ENCODE assay signal across 19 cellular contexts in genomic region chr9:113515862-113516261, GRCh38. TPM values are rescaled to one million over a fixed set of nuclear protein-coding genes. Genes with fewer than 3 reads are reported as not detected.
DNase-seq lines count a peak whose midpoint lies in the region; ATAC-seq lines count a peak whose summit lies in the region.
"Had no signal": no experiment of that assay in that cellular context is flagged by ENCODE, and none has a peak within 500 bp of the region (broad histone marks: within the 10 kb centered on the region; RNA-seq: fewer than 3 reads in every experiment).

No MANE protein-coding gene starts in this region.

- no peak overlapping the region for H2BK12ac ChIP-seq in mesenchymal stem cell (ENCODE audit: low read length in 2 of 2)

- H3K4me1 ChIP-seq in CD4-positive, CD25-positive, alpha-beta regulatory T cell (ENCODE audit: control insufficient read depth, insufficient read depth, low read length, poor library complexity, severe bottlenecking) = peaks cover 86% of the 10 kb centered on the region
- H3K4me1 ChIP-seq in CD8-positive, alpha-beta memory T cell (ENCODE audit: insufficient read depth, low read length) = peaks cover 98% of the 10 kb centered on the region
- H3K4me1 ChIP-seq in mesenchymal stem cell (ENCODE audit: control insufficient read depth, insufficient read depth, low read depth, low read length) = peaks cover 31% of the 10 kb centered on the region
- H3K4me1 ChIP-seq: prostate gland, testis had no signal

- in situ Hi-C loops in G401 (cut with HindIII; ENCODE audit: low sequenced_read_pairs) = no loop called here

- H4K8ac ChIP-seq in mesenchymal stem cell (ENCODE audit: low read length) = no peak overlapping the region

- WGBS in mesenchymal stem cell = 33% methylated on average over 4 of the region's 4 CpGs

- no peak overlapping the region for H3K18ac ChIP-seq in mesenchymal stem cell (ENCODE audit: low read depth in 1 of 2, low read length in 2 of 2)

- no peak overlapping the region for H3K4ac ChIP-seq in mesenchymal stem cell (ENCODE audit: low read depth in 1 of 2, low read length in 2 of 2)

- peak overlapping the region in 2 of 3 donors; percentile 91 to 99 for H3K27ac Mint-ChIP-seq in CD4-positive, CD25-positive, alpha-beta regulatory T cell
- peak overlapping the region in 7 of 8 donors; percentile 8 to 94 (median 48) for H3K27ac Mint-ChIP-seq in CD8-positive, alpha-beta memory T cell
- peak overlapping the region; percentile 65 for H3K27ac Mint-ChIP-seq in activated naive CD8-positive, alpha-beta T cell treated with anti-CD3 and anti-CD28 coated beads, Interleukin-2, amount 10 ng/mL, durations not matched to agents 7 days and 5 days

- no peak overlapping the region for H2AK5ac ChIP-seq in mesenchymal stem cell (ENCODE audit: low read length, severe bottlenecking)

- H3K23ac ChIP-seq in mesenchymal stem cell (ENCODE audit: low read length in 2 of 2) = no peak overlapping the region

- H2BK120ac ChIP-seq in mesenchymal stem cell (ENCODE audit: low read depth, low read length) = no peak overlapping the region

- H3K14ac ChIP-seq in mesenchymal stem cell (ENCODE audit: low read length in 2 of 2) = no peak overlapping the region

- H3K36me3 ChIP-seq in CD4-positive, CD25-positive, alpha-beta regulatory T cell (ENCODE audit: control insufficient read depth, insufficient read depth, low read length) = no peaks in the 10 kb centered on the region
- H3K36me3 ChIP-seq in CD8-positive, alpha-beta memory T cell (ENCODE audit: insufficient read depth, low read length) = no peaks in the 10 kb centered on the region
- no peaks in the 10 kb centered on the region for H3K36me3 ChIP-seq in mesenchymal stem cell (ENCODE audit: control insufficient read depth in 1 of 2, insufficient read depth in 2 of 2, low read depth in 1 of 2, low read length in 2 of 2)
- H3K36me3 ChIP-seq: neutrophil, prostate gland, vagina had no signal

- H3K9me3 ChIP-seq in CD4-positive, CD25-positive, alpha-beta regulatory T cell (ENCODE audit: control insufficient read depth in 2 of 2, low read length in 2 of 2) = no peaks in the 10 kb centered on the region
- no peaks in the 10 kb centered on the region for H3K9me3 ChIP-seq in CD8-positive, alpha-beta memory T cell (ENCODE audit: low read length)
- no peaks in the 10 kb centered on the region for H3K9me3 ChIP-seq in mesenchymal stem cell (ENCODE audit: control insufficient read depth, low read length)
- H3K9me3 ChIP-seq: neutrophil, prostate gland, testis, vagina had no signal

- no peak overlapping the region for H3K27ac ChIP-seq in CD4-positive, CD25-positive, alpha-beta regulatory T cell (ENCODE audit: insufficient read depth, low read length, poor library complexity, severe bottlenecking)
- no peak overlapping the region for H3K27ac ChIP-seq in CD8-positive, alpha-beta memory T cell (ENCODE audit: low read depth, low read length)
- H3K27ac ChIP-seq in mesenchymal stem cell (ENCODE audit: low read length, poor library complexity, severe bottlenecking) = no peak overlapping the region
- H3K27ac ChIP-seq: neutrophil, prostate gland, testis, vagina had no signal

- no peak overlapping the region for H4K91ac ChIP-seq in mesenchymal stem cell (ENCODE audit: low read length)

- no peak for DNase-seq in CD4-positive, CD25-positive, alpha-beta regulatory T cell
- no peak for DNase-seq in CD8-positive, alpha-beta memory T cell
- no peak for DNase-seq in activated naive CD8-positive, alpha-beta T cell treated with anti-CD3 and anti-CD28 coated beads, Interleukin-2, amount 10 ng/mL, durations not matched to agents 7 days and 5 days
- DNase-seq in mesenchymal stem cell (peak; percentile 53), cerebellar cortex (ENCODE audit: low spot score) (no peak), G401 (ENCODE audit: low spot score) (no peak)
- DNase-seq: activated effector memory CD4-positive, alpha-beta T cell treated with anti-CD3 and anti-CD28 coated beads, Interleukin-2, amount 50 U/mL, for 16 hours; amygdala; foreskin fibroblast; NCI-H1092 treated with DMSO at 0.1 percent for 48 hours; NCI-H2029 treated with DMSO at 0.1 percent for 48 hours; NCI-H226; NCI-H774; OCI-M1; testis had no signal

- POLR2A ChIA-PET in CD8-positive, alpha-beta memory T cell (lab: Charles Lee) = interaction anchor here (0.7 kb wide), 1 partner anchor 68 kb away, joined by 5 read pairs; no protein-coding TSS in a partner anchor
- POLR2A ChIA-PET in activated naive CD8-positive, alpha-beta T cell treated with anti-CD3 and anti-CD28 coated beads, Interleukin-2, amount 10 ng/mL, durations not matched to agents 7 days and 5 days (lab: Charles Lee) = no interaction called here

- H3K27me3 ChIP-seq in CD4-positive, CD25-positive, alpha-beta regulatory T cell (ENCODE audit: control insufficient read depth, insufficient read depth, low read length) = no peaks in the 10 kb centered on the region
- H3K27me3 ChIP-seq in CD8-positive, alpha-beta memory T cell (ENCODE audit: insufficient read depth, low read length, poor library complexity, severe bottlenecking) = no peaks in the 10 kb centered on the region
- no peaks in the 10 kb centered on the region for H3K27me3 ChIP-seq in mesenchymal stem cell (ENCODE audit: control insufficient read depth in 1 of 2, insufficient read depth in 1 of 2, low read length in 2 of 2)
- H3K27me3 ChIP-seq: neutrophil, testis, vagina had no signal

- peaks cover 37 to 93% (median 77%) of the 10 kb centered on the region in 4 donors for H3K4me1 Mint-ChIP-seq in CD4-positive, CD25-positive, alpha-beta regulatory T cell
- peaks cover 85 to 94% (median 89%) of the 10 kb centered on the region in 3 donors for H3K4me1 Mint-ChIP-seq in CD8-positive, alpha-beta memory T cell
- peaks cover 69% of the 10 kb centered on the region for H3K4me1 Mint-ChIP-seq in activated naive CD8-positive, alpha-beta T cell treated with anti-CD3 and anti-CD28 coated beads, Interleukin-2, amount 10 ng/mL, durations not matched to agents 7 days and 5 days

- no peak overlapping the region for H2AFZ ChIP-seq in mesenchymal stem cell (ENCODE audit: low read depth, low read length)

- peak overlapping the region in 2 of 4 donors; percentile 7 to 37 for H3K4me3 Mint-ChIP-seq in CD4-positive, CD25-positive, alpha-beta regulatory T cell
- H3K4me3 Mint-ChIP-seq in CD8-positive, alpha-beta memory T cell = peak overlapping the region in 4 of 7 donors; percentile 13 to 27 (median 18)
- H3K4me3 Mint-ChIP-seq in activated naive CD8-positive, alpha-beta T cell treated with anti-CD3 and anti-CD28 coated beads, Interleukin-2, amount 10 ng/mL, durations not matched to agents 7 days and 5 days = no peak overlapping the region

- CTCF ChIA-PET in CD8-positive, alpha-beta memory T cell (lab: Charles Lee) = interaction anchor here (1.1 to 5.1 kb wide), 5 partner anchors 8 to 141 kb away, joined by 4 to 30 read pairs (median 14); no protein-coding TSS in a partner anchor

- H3K4me3 ChIP-seq in CD4-positive, CD25-positive, alpha-beta regulatory T cell (ENCODE audit: low read depth, low read length) = no peak overlapping the region
- no peak overlapping the region for H3K4me3 ChIP-seq in CD8-positive, alpha-beta memory T cell (ENCODE audit: low read length)
- no peak overlapping the region for H3K4me3 ChIP-seq in mesenchymal stem cell (ENCODE audit: insufficient read depth in 1 of 2, low read depth in 1 of 2, low read length in 2 of 2)
- H3K4me3 ChIP-seq: prostate gland, testis, vagina had no signal

- H3K4me2 ChIP-seq in mesenchymal stem cell (ENCODE audit: low read length, poor library complexity, severe bottlenecking) = no peak overlapping the region

- no peak overlapping the region for H2BK5ac ChIP-seq in mesenchymal stem cell (ENCODE audit: low read depth, low read length, poor library complexity, severe bottlenecking)

- H3K36me3 Mint-ChIP-seq in CD4-positive, CD25-positive, alpha-beta regulatory T cell = peaks cover 7% of the 10 kb centered on the region
- peaks cover 0 to 19% (median 10%) of the 10 kb centered on the region in 3 donors for H3K36me3 Mint-ChIP-seq in CD8-positive, alpha-beta memory T cell
- H3K36me3 Mint-ChIP-seq in activated naive CD8-positive, alpha-beta T cell treated with anti-CD3 and anti-CD28 coated beads, Interleukin-2, amount 10 ng/mL, durations not matched to agents 7 days and 5 days = peaks cover 20% of the 10 kb centered on the region

- ATAC-seq in CD4-positive, CD25-positive, alpha-beta regulatory T cell (ENCODE audit: low read depth in 2 of 2) = no peak
- ATAC-seq in activated naive CD8-positive, alpha-beta T cell treated with anti-CD3 and anti-CD28 coated beads, Interleukin-2, amount 10 ng/mL, durations not matched to agents 7 days and 5 days (ENCODE audit: low read depth) = no peak
- no peak for ATAC-seq in HG03108 (IDR thresholded peaks at IDR 0.05; ENCODE audit: unreplicated experiment)

- H3K79me1 ChIP-seq in mesenchymal stem cell (replicated peaks; ENCODE audit: low read length, poor library complexity, severe bottlenecking) = peaks cover 6% of the 10 kb centered on the region

- no peak overlapping the region for H3K9ac ChIP-seq in mesenchymal stem cell (ENCODE audit: low read length)

- no peaks in the 10 kb centered on the region for H3K27me3 Mint-ChIP-seq in CD4-positive, CD25-positive, alpha-beta regulatory T cell
- H3K27me3 Mint-ChIP-seq in CD8-positive, alpha-beta memory T cell = peaks cover 0 to 1% of the 10 kb centered on the region in 2 donors
- no peaks in the 10 kb centered on the region for H3K27me3 Mint-ChIP-seq in activated naive CD8-positive, alpha-beta T cell treated with anti-CD3 and anti-CD28 coated beads, Interleukin-2, amount 10 ng/mL, durations not matched to agents 7 days and 5 days

- no peaks in the 10 kb centered on the region for H3K9me3 Mint-ChIP-seq in CD4-positive, CD25-positive, alpha-beta regulatory T cell
- H3K9me3 Mint-ChIP-seq in CD8-positive, alpha-beta memory T cell = no peaks in the 10 kb centered on the region
- no peaks in the 10 kb centered on the region for H3K9me3 Mint-ChIP-seq in activated naive CD8-positive, alpha-beta T cell treated with anti-CD3 and anti-CD28 coated beads, Interleukin-2, amount 10 ng/mL, durations not matched to agents 7 days and 5 days

- no peak overlapping the region for H2BK15ac ChIP-seq in mesenchymal stem cell (ENCODE audit: low read depth, poor library complexity, severe bottlenecking)

RNA-seq across cellular contexts. Expression of gene RGS3, which starts 52.3 kb away (rescaled TPM):
- total RNA-seq in CD4-positive, CD25-positive, alpha-beta regulatory T cell = 12.6 TPM
- 10 to 100 TPM in 3 of 4 donors, 1 to 10 TPM in 1; 8.5 to 15.5 (median 11.3) TPM for polyA plus RNA-seq in CD4-positive, CD25-positive, alpha-beta regulatory T cell
- 10 to 100 TPM; 89.2 to 91.2 TPM for total RNA-seq in CD8-positive, alpha-beta memory T cell
- 59.8 TPM for polyA plus RNA-seq in CD8-positive, alpha-beta memory T cell
- 10 to 100 TPM; 63.2 to 65.5 TPM for total RNA-seq in activated naive CD8-positive, alpha-beta T cell treated with anti-CD3 and anti-CD28 coated beads, Interleukin-2, amount 10 ng/mL, durations not matched to agents 7 days and 5 days
- 41.4 TPM for polyA plus RNA-seq in mesenchymal stem cell (2013, experiment 1 of 2)
- 42.1 TPM for polyA plus RNA-seq in mesenchymal stem cell (2013, experiment 2 of 2)
- 117 and 144 TPM in 2 replicates for total RNA-seq in G401 (2014; rRNA removed; shearing (Covaris generic))
